24 cellular contexts compared by ENCODE assay signal in genomic region chr4:129821073-129821472, GRCh38.
"Had no signal": no experiment of that assay in that cellular context is flagged by ENCODE, and none has a peak within 500 bp of the region (broad histone marks: within the 10 kb centered on the region; RNA-seq: fewer than 3 reads in every experiment).

No MANE protein-coding gene starts in this region.

- H3K36me3 ChIP-seq: Peyer's patch, SJCRH30 had no signal

- H3K4me3 ChIP-seq: PC-9, Peyer's patch, SJCRH30 had no signal

- H3K4me2 ChIP-seq: PC-9 had no signal

- H3K27me3 ChIP-seq: Peyer's patch, SJCRH30 had no signal

- DNase-seq: IMR-90; Kasumi-1; KG1; MV-4-11; NCI-H1048; NCI-H187; NCI-H2029; NCI-H2081 treated with DMSO at 0.1 percent for 48 hours; NCI-H345; NCI-H446 treated with DMSO at 0.1 percent for 48 hours; NCI-H510A treated with DMSO at 0.1 percent for 48 hours; NCI-H526; NCI-H748 treated with DMSO at 0.1 percent for 48 hours; NK-92 treated with Interleukin-12 subunit alpha and Interleukin-12 subunit beta, amount 100 ng/mL, for 24 hours; OCI-M1; PC-9; Peyer's patch; SHP77 treated with DMSO at 0.1 percent for 48 hours; SJCRH30; T-helper 1 cell; T-helper 17 cell had no signal

- H3K9me3 ChIP-seq: Peyer's patch, SJCRH30 had no signal

- ATAC-seq: HepG2, Right ventricle myocardium inferior, SK-N-SH treated with all-trans-retinoic acid at 6 μM for 48 hours, T-helper 17 cell had no signal

- H3K4me1 ChIP-seq: Peyer's patch had no signal

- H3K27ac ChIP-seq: Peyer's patch, SJCRH30 had no signal

- H2AFZ ChIP-seq: PC-9 had no signal
